Comparison of ENCODE assay signal across 19 cellular contexts in genomic region chr2:64604155-64604554, GRCh38.
"Had no signal": no experiment of that assay in that cellular context is flagged by ENCODE, and none has a peak within 500 bp of the region (broad histone marks: within the 10 kb centered on the region; RNA-seq: fewer than 3 reads in every experiment).

No MANE protein-coding gene starts in this region.

- H3K27ac Mint-ChIP-seq: neural progenitor cell had no signal

- H3K9me3 ChIP-seq: mucosa of descending colon, prostate gland had no signal

- H3K4me2 ChIP-seq: neural progenitor cell had no signal

- ATAC-seq: heart left ventricle, left colon, left ventricle myocardium superior, mucosa of descending colon, natural killer cell, sciatic nerve had no signal

- H3K79me2 ChIP-seq: parathyroid adenoma had no signal

- DNase-seq: effector CD4-positive, alpha-beta T cell; heart left ventricle; hippocampal formation; left colon; left ventricle myocardium superior; mesendoderm; natural killer cell; retina; stimulated activated CD4-positive, alpha-beta T cell treated with anti-CD3 and anti-CD28 coated beads, Interleukin-12 subunit alpha, Interleukin-12 subunit beta, amount 100 ng/mL, for 4 hours; stimulated activated naive CD4-positive, alpha-beta T cell treated with Interleukin-2 at 50 U/mL for 16 hours; trophoblast cell had no signal

- H3K9me3 Mint-ChIP-seq: natural killer cell had no signal

- H3K36me3 Mint-ChIP-seq: natural killer cell, neural progenitor cell had no signal

- H2AFZ ChIP-seq: neural progenitor cell, parathyroid adenoma had no signal

- H3K4me3 Mint-ChIP-seq: natural killer cell, neural progenitor cell had no signal

- H3K9ac ChIP-seq: neural progenitor cell, parathyroid adenoma had no signal

- H3K27ac ChIP-seq: coronary artery, heart left ventricle, neural progenitor cell, parathyroid adenoma, prostate gland had no signal

- H3K27me3 ChIP-seq: heart left ventricle, neural progenitor cell had no signal

- H3K4me3 ChIP-seq: coronary artery, heart left ventricle, lung, mucosa of descending colon, neural progenitor cell, prostate gland, skin epidermis had no signal

- H3K36me3 ChIP-seq: heart left ventricle, neural progenitor cell, prostate gland had no signal
